8 cellular contexts compared by ENCODE assay signal in the genomic region with DNA sequence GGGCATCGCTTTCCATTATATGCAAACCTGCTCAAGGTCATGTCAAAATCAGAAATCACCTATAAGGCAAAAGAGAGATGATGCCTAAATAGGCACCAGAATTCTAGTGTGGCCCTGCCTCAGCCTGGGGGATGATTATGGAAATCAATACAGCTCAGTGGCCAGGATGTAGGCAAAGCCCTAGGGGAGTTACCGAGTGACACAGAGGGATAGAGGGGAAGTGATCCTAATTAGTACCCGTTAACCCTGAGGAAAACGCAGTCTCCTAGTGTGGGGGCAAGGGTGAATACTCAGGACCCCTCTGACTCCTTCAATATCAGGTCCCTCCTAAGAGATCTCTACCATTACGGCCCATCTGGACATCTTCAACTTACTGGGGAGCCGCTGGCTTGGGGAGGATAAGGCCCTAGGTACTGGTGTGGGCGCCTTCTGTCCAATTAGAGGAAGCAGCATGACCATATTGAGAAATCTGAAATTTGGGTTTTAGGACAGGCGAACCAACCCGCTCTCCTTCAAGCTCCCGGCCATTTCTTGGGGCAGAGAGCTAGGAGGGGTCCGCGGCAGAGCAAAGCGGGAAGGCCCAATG. TPM values are rescaled to one million over a fixed set of nuclear protein-coding genes. Genes with fewer than 3 reads are reported as not detected.
DNase-seq lines count a peak whose midpoint lies in the region; ATAC-seq and TF ChIP-seq lines count a peak whose summit lies in the region.

No MANE protein-coding gene starts in this region.

- H3K27ac ChIP-seq in AG04450 (ENCODE audit: low read depth, low read length) = no peak overlapping the region
- H3K27ac ChIP-seq in PC-3 (ENCODE audit: low read length) = no peak overlapping the region

- H3K27me3 Mint-ChIP-seq in endothelial cell (ENCODE audit: unreplicated experiment) = peaks cover 2% of the 10 kb centered on the region
- no peaks in the 10 kb centered on the region for H3K27me3 Mint-ChIP-seq in nephron (ENCODE audit: low read depth)

- H3K4me3 Mint-ChIP-seq in endothelial cell (ENCODE audit: unreplicated experiment) (peak overlapping the region; percentile 92), nephron (peak overlapping the region; percentile 91 to 93 (median 91))

- H3K9me3 ChIP-seq in AG04450 (ENCODE audit: control insufficient read depth, insufficient read depth, low read length) = no peaks in the 10 kb centered on the region
- H3K9me3 ChIP-seq in PC-3 (ENCODE audit: low read length) = no peaks in the 10 kb centered on the region

- H3K27me3 ChIP-seq in AG04450 (ENCODE audit: control insufficient read depth, insufficient read depth, low read length) = no peaks in the 10 kb centered on the region
- H3K27me3 ChIP-seq in PC-3 (ENCODE audit: low read length) = no peaks in the 10 kb centered on the region

- H3K9me2 ChIP-seq in PC-3 (replicated peaks; ENCODE audit: low read length) = no peaks in the 10 kb centered on the region

- ATAC-seq in GM19351 (IDR thresholded peaks at IDR 0.05; ENCODE audit: unreplicated experiment) = peak; percentile 35
- ATAC-seq in PC-3 = peak; percentile 49

- H3K9ac ChIP-seq in PC-3 (ENCODE audit: low read length) = peak overlapping the region; percentile 81

- DNase-seq in AG04450 (ENCODE audit: low read depth, low spot score) (no peak), PC-3 (no peak), endothelial cell (ENCODE audit: low spot score) (no peak), NCI-H1930 (lab: John Stamatoyannopoulos, UW) (no peak), HUDEP-2 (lab: John Stamatoyannopoulos, UW; ENCODE audit: unreplicated experiment in 76 of 76) (no peak), HPDE6-E6E7 (ENCODE audit: extremely low spot score) (no peak)

- H3K4me1 ChIP-seq in PC-3 (ENCODE audit: insufficient read depth, low read length) = peaks cover 8% of the 10 kb centered on the region

- TF ChIP-seq CTCF in AG04450 (IDR thresholded peaks at IDR 0.05; ENCODE audit: low read depth, low read length) (no peak), PC-3 (conservative IDR thresholded peaks at IDR 0.05; ENCODE audit: low read depth, low read length) (no peak), endothelial cell (IDR thresholded peaks at IDR 0.05; ENCODE audit: unreplicated experiment) (no peak), nephron (IDR thresholded peaks at IDR 0.05; ENCODE audit: unreplicated experiment in 3 of 3) (no peak)

- H4K20me1 ChIP-seq in PC-3 (ENCODE audit: low read length) = no peaks in the 10 kb centered on the region

- peak overlapping the region; percentile 79 for H3K4me3 ChIP-seq in AG04450 (ENCODE audit: low read depth, low read length)
- peak overlapping the region; percentile 95 for H3K4me3 ChIP-seq in PC-3 (ENCODE audit: low read length)

- H3K36me3 ChIP-seq in PC-3 (ENCODE audit: low read depth, low read length) = no peaks in the 10 kb centered on the region

- H3K27ac Mint-ChIP-seq in endothelial cell (ENCODE audit: unreplicated experiment) (no peak overlapping the region), nephron (peak overlapping the region in 2 of 3 experiments; percentile 41 to 76)

- TSS peak; percentile 53 for BruUV-seq in PC-3 (replicated peaks; lab: Mats Ljungman, UMichigan)

- H3F3A ChIP-seq in PC-3 (ENCODE audit: low read length, unreplicated experiment) = no peaks in the 10 kb centered on the region

- H3K4me1 Mint-ChIP-seq in endothelial cell (ENCODE audit: unreplicated experiment) = no peaks in the 10 kb centered on the region
- peaks cover 12% of the 10 kb centered on the region for H3K4me1 Mint-ChIP-seq in nephron

- peak overlapping the region; percentile 96 for H2AFZ ChIP-seq in PC-3 (ENCODE audit: low read length)

- POLR2A ChIA-PET in AG04450 (lab: Yijun Ruan, JAX) (interaction anchor here (0.8 kb wide), 1 partner anchor 30 kb away, joined by 3 read pairs; a partner anchor contains a TSS), PC-3 (lab: Charles Lee; ENCODE audit: unreplicated experiment) (interaction anchor here (0.6 kb wide), 1 partner anchor 14 kb away, joined by 15 read pairs; no protein-coding TSS in a partner anchor)

- H3K36me3 Mint-ChIP-seq in endothelial cell (ENCODE audit: low read depth, unreplicated experiment) (peaks cover 13% of the 10 kb centered on the region), nephron (ENCODE audit: low read depth) (peaks cover 31% of the 10 kb centered on the region)

- CTCF ChIA-PET in AG04450 (lab: Charles Lee) (no interaction called here), PC-3 (lab: Charles Lee) (no interaction called here)

- H3K79me2 ChIP-seq in PC-3 (ENCODE audit: low read length) = peaks cover 15% of the 10 kb centered on the region

- intact Hi-C loops in PC-3 (cut with micrococcal nuclease) = no loop called here

- peak overlapping the region; percentile 96 for H3K4me2 ChIP-seq in PC-3 (ENCODE audit: low read length)

- H3K9me3 Mint-ChIP-seq in endothelial cell (ENCODE audit: unreplicated experiment) (no peaks in the 10 kb centered on the region), nephron (no peaks in the 10 kb centered on the region)

RNA-seq across cellular contexts. Expression of a gene that starts 0.7 kb away (rescaled TPM):
- polyA plus RNA-seq in AG04450 (2011; rRNA removed) = 97.4 and 106 TPM in 2 replicates
- polyA minus RNA-seq in AG04450 (2011; rRNA and poly(A)+ RNA removed) = 46.1 and 49.6 TPM in 2 replicates
- total RNA-seq in PC-3 (2014; rRNA removed) = 78.8 and 79.2 TPM in 2 replicates
- total RNA-seq in endothelial cell (ENCODE audit: unreplicated experiment) = 79.9 TPM

RNA-seq across cellular contexts. Expression of a gene that starts 2.3 kb away (rescaled TPM):
- 0.06 TPM in 2 replicates for polyA plus RNA-seq in AG04450 (2011; rRNA removed)
- not detected in 2 replicates for polyA minus RNA-seq in AG04450 (2011; rRNA and poly(A)+ RNA removed)
- total RNA-seq in PC-3 (2014; rRNA removed) = not detected in 2 replicates
- total RNA-seq in endothelial cell (ENCODE audit: unreplicated experiment) = not detected

RNA-seq across cellular contexts. Expression of a gene that starts 22.5 kb away (rescaled TPM):
- 487 and 624 TPM in 2 replicates for polyA plus RNA-seq in AG04450 (2011; rRNA removed)
- polyA minus RNA-seq in AG04450 (2011; rRNA and poly(A)+ RNA removed) = 266 and 344 TPM in 2 replicates
- 63.4 and 69.8 TPM in 2 replicates for total RNA-seq in PC-3 (2014; rRNA removed)
- total RNA-seq in endothelial cell (ENCODE audit: unreplicated experiment) = 167 TPM

RNA-seq across cellular contexts. Expression of a gene that starts 23.6 kb away (rescaled TPM):
- 51.5 and 58.8 TPM in 2 replicates for polyA plus RNA-seq in AG04450 (2011; rRNA removed)
- polyA minus RNA-seq in AG04450 (2011; rRNA and poly(A)+ RNA removed) = 19.8 and 25.6 TPM in 2 replicates
- total RNA-seq in PC-3 (2014; rRNA removed) (29.6 and 35.1 TPM in 2 replicates), endothelial cell (ENCODE audit: unreplicated experiment) (22.6 TPM)

RNA-seq across cellular contexts. Expression of a gene that starts 29.9 kb away (rescaled TPM):
- polyA plus RNA-seq in AG04450 (2011; rRNA removed) = 7.6 and 9.3 TPM in 2 replicates
- 28.0 and 39.1 TPM in 2 replicates for polyA minus RNA-seq in AG04450 (2011; rRNA and poly(A)+ RNA removed)
- total RNA-seq in PC-3 (2014; rRNA removed) (16.5 and 19.9 TPM in 2 replicates), endothelial cell (ENCODE audit: unreplicated experiment) (9.0 TPM)
